Comparison of ENCODE assay signal across 16 cellular contexts in genomic region chr5:97854871-97855762, GRCh38.
DNase-seq lines count a peak whose midpoint lies in the region; ATAC-seq, FAIRE-seq and TF ChIP-seq lines count a peak whose summit lies in the region.
"Had no signal": no experiment of that assay in that cellular context is flagged by ENCODE, and none has a peak within 500 bp of the region (broad histone marks: within the 10 kb centered on the region; RNA-seq: fewer than 3 reads in every experiment).

No MANE protein-coding gene starts in this region.

- no peak overlapping the region for H2AK5ac ChIP-seq in neuronal stem cell (ENCODE audit: low read depth, low read length)

- no peak overlapping the region for H3K4me3 ChIP-seq in neuronal stem cell (ENCODE audit: low read length in 2 of 2)
- H3K4me3 ChIP-seq: gastroesophageal sphincter, tibial artery had no signal

- H3K27me3 ChIP-seq in neuronal stem cell (ENCODE audit: control insufficient read depth in 3 of 3, insufficient read depth in 3 of 3, low read depth in 1 of 3, low read length in 3 of 3), result no peaks in the 10 kb centered on the region
- H3K27me3 ChIP-seq: gastroesophageal sphincter, tibial artery had no signal

- no peak overlapping the region for H3K14ac ChIP-seq in neuronal stem cell (ENCODE audit: low read length)

- H3K4me2 ChIP-seq in neuronal stem cell (ENCODE audit: insufficient read depth, low read length, poor library complexity, severe bottlenecking), result no peak overlapping the region

- H3K23ac ChIP-seq in neuronal stem cell (ENCODE audit: low read depth, low read length, poor library complexity), result no peak overlapping the region

- no peak overlapping the region for H3K9ac ChIP-seq in neuronal stem cell (ENCODE audit: low read depth, low read length, poor library complexity)

- no peak overlapping the region for H2BK120ac ChIP-seq in neuronal stem cell (ENCODE audit: low read depth, low read length)

- H3K79me1 ChIP-seq in neuronal stem cell (ENCODE audit: low read depth, low read length), result no peaks in the 10 kb centered on the region

- H2BK12ac ChIP-seq in neuronal stem cell (ENCODE audit: low read length), result no peak overlapping the region

- peak overlapping the region; percentile 63 for H3K18ac ChIP-seq in neuronal stem cell (ENCODE audit: low read length)

- peak; percentile 43 for FAIRE-seq in H54 (lab: Jason Lieb, UNC)
- FAIRE-seq: GM12892 had no signal

- DNase-seq in H54 (ENCODE audit: insufficient read length, low spot score), result no peak
- DNase-seq in glomerular visceral epithelial cell (ENCODE audit: extremely low spot score), result peak; percentile 41
- no peak for DNase-seq in neuronal stem cell (ENCODE audit: low spot score)
- no peak for DNase-seq in T-helper 9 cell
- DNase-seq in activated naive CD4-positive, alpha-beta T cell treated with anti-CD3 and anti-CD28 coated beads, Interleukin-2, amount 50 U/mL, for 16 hours, result no peak
- no peak for DNase-seq in DMS53 treated with DMSO at 0.1 percent for 48 hours (lab: John Stamatoyannopoulos, UW; ENCODE audit: unreplicated experiment)
- no peak for DNase-seq in NCI-H1105 (lab: John Stamatoyannopoulos, UW)
- DNase-seq: activated gamma-delta T cell; effector CD8-positive, alpha-beta T cell; kidney glomerular epithelial cell; stimulated activated CD4-positive, alpha-beta T cell treated with anti-CD3 and anti-CD28 coated beads, Interleukin-1b, Interleukin-23, amount 100 ng/mL, for 48 hours; tibial artery had no signal

- H3K27ac ChIP-seq in neuronal stem cell (replicated peaks; ENCODE audit: low read length), result no peak overlapping the region
- H3K27ac ChIP-seq: gastroesophageal sphincter, tibial artery, VCaP had no signal

- H4K8ac ChIP-seq in neuronal stem cell (ENCODE audit: low read depth, low read length), result no peak overlapping the region

- ATAC-seq in SK-N-SH treated with all-trans-retinoic acid at 6 μM for 48 hours, result peak; percentile 74
- ATAC-seq: gastroesophageal sphincter had no signal

- no peak overlapping the region for H4K91ac ChIP-seq in neuronal stem cell (ENCODE audit: low read depth, low read length, poor library complexity)

- no peak overlapping the region for H2BK15ac ChIP-seq in neuronal stem cell (ENCODE audit: low read length)

- H3K36me3 ChIP-seq in neuronal stem cell (replicated peaks in 1 of 2; ENCODE audit: control insufficient read depth in 2 of 2, insufficient read depth in 2 of 2, low read length in 2 of 2), result no peaks in the 10 kb centered on the region
- H3K36me3 ChIP-seq: gastroesophageal sphincter, tibial artery had no signal

- H2AFZ ChIP-seq in neuronal stem cell (ENCODE audit: low read length), result peak overlapping the region; percentile 80

- peaks cover 0 to 3% of the 10 kb centered on the region in 2 donors for H3K9me3 ChIP-seq in neuronal stem cell (replicated peaks in 1 of 2; ENCODE audit: control insufficient read depth in 2 of 2, insufficient read depth in 1 of 2, low read depth in 1 of 2, low read length in 2 of 2)

- no peak overlapping the region for H3K4ac ChIP-seq in neuronal stem cell (ENCODE audit: low read length)

- H2BK5ac ChIP-seq in neuronal stem cell (ENCODE audit: low read length), result no peak overlapping the region

- H3K4me1 ChIP-seq in neuronal stem cell (ENCODE audit: control insufficient read depth in 2 of 2, insufficient read depth in 1 of 2, low read depth in 1 of 2, low read length in 2 of 2), result peaks cover 0 to 2% of the 10 kb centered on the region in 2 donors
- H3K4me1 ChIP-seq: gastroesophageal sphincter, tibial artery had no signal

- WGBS in neuronal stem cell (ENCODE audit: extremely low coverage in 2 of 2, insufficient read length in 2 of 2, insufficient replicate concordance in 1 of 2), 2 donors, result no CpG with 5 or more reads among the region's 9 CpGs

- TF ChIP-seq POLR2A in H54 (IDR thresholded peaks at IDR 0.05; ENCODE audit: low read depth, low read length), result no peak

TF ChIP-seq in SK-N-SH treated with all-trans-retinoic acid at 6 μM for 48 hours, 23 proteins besides CTCF, POLR2A, EP300 and RAD21:
- TF ChIP-seq, protein P1, sequence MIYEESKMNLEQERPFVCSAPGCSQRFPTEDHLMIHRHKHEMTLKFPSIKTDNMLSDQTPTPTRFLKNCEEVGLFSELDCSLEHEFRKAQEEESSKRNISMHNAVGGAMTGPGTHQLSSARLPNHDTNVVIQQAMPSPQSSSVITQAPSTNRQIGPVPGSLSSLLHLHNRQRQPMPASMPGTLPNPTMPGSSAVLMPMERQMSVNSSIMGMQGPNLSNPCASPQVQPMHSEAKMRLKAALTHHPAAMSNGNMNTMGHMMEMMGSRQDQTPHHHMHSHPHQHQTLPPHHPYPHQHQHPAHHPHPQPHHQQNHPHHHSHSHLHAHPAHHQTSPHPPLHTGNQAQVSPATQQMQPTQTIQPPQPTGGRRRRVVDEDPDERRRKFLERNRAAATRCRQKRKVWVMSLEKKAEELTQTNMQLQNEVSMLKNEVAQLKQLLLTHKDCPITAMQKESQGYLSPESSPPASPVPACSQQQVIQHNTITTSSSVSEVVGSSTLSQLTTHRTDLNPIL (CRISPR knock-in tag; IDR thresholded peaks at IDR 0.05; ENCODE audit: low read depth), result no peak
- TF ChIP-seq ISL1 (CRISPR knock-in tag; IDR thresholded peaks at IDR 0.05), result no peak
- TF ChIP-seq, protein P2, sequence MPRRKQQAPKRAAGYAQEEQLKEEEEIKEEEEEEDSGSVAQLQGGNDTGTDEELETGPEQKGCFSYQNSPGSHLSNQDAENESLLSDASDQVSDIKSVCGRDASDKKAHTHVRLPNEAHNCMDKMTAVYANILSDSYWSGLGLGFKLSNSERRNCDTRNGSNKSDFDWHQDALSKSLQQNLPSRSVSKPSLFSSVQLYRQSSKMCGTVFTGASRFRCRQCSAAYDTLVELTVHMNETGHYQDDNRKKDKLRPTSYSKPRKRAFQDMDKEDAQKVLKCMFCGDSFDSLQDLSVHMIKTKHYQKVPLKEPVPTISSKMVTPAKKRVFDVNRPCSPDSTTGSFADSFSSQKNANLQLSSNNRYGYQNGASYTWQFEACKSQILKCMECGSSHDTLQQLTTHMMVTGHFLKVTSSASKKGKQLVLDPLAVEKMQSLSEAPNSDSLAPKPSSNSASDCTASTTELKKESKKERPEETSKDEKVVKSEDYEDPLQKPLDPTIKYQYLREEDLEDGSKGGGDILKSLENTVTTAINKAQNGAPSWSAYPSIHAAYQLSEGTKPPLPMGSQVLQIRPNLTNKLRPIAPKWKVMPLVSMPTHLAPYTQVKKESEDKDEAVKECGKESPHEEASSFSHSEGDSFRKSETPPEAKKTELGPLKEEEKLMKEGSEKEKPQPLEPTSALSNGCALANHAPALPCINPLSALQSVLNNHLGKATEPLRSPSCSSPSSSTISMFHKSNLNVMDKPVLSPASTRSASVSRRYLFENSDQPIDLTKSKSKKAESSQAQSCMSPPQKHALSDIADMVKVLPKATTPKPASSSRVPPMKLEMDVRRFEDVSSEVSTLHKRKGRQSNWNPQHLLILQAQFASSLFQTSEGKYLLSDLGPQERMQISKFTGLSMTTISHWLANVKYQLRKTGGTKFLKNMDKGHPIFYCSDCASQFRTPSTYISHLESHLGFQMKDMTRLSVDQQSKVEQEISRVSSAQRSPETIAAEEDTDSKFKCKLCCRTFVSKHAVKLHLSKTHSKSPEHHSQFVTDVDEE (CRISPR knock-in tag; IDR thresholded peaks at IDR 0.05), result no peak
- no peak for TF ChIP-seq ZNF70 (CRISPR knock-in tag; IDR thresholded peaks at IDR 0.05)
- no peak for TF ChIP-seq ZNF8 (CRISPR knock-in tag; IDR thresholded peaks at IDR 0.05)
- no peak for TF ChIP-seq ZNF565 (CRISPR knock-in tag; conservative IDR thresholded peaks at IDR 0.05; ENCODE audit: low read depth)
- TF ChIP-seq, protein P3, sequence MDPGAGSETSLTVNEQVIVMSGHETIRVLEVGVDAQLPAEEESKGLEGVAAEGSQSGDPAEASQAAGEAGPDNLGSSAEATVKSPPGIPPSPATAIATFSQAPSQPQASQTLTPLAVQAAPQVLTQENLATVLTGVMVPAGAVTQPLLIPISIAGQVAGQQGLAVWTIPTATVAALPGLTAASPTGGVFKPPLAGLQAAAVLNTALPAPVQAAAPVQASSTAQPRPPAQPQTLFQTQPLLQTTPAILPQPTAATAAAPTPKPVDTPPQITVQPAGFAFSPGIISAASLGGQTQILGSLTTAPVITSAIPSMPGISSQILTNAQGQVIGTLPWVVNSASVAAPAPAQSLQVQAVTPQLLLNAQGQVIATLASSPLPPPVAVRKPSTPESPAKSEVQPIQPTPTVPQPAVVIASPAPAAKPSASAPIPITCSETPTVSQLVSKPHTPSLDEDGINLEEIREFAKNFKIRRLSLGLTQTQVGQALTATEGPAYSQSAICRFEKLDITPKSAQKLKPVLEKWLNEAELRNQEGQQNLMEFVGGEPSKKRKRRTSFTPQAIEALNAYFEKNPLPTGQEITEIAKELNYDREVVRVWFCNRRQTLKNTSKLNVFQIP (CRISPR knock-in tag; IDR thresholded peaks at IDR 0.05; ENCODE audit: borderline replicate concordance, low read depth), result no peak
- TF ChIP-seq CSDC2 (CRISPR knock-in tag; IDR thresholded peaks at IDR 0.05), result no peak
- TF ChIP-seq SNAI2 (CRISPR knock-in tag; IDR thresholded peaks at IDR 0.05), result no peak
TF ChIP-seq in SK-N-SH treated with all-trans-retinoic acid at 6 μM for 48 hours: peak in this region for 0.
